Comparison of ENCODE assay signal across 23 cellular contexts in the genomic region with DNA sequence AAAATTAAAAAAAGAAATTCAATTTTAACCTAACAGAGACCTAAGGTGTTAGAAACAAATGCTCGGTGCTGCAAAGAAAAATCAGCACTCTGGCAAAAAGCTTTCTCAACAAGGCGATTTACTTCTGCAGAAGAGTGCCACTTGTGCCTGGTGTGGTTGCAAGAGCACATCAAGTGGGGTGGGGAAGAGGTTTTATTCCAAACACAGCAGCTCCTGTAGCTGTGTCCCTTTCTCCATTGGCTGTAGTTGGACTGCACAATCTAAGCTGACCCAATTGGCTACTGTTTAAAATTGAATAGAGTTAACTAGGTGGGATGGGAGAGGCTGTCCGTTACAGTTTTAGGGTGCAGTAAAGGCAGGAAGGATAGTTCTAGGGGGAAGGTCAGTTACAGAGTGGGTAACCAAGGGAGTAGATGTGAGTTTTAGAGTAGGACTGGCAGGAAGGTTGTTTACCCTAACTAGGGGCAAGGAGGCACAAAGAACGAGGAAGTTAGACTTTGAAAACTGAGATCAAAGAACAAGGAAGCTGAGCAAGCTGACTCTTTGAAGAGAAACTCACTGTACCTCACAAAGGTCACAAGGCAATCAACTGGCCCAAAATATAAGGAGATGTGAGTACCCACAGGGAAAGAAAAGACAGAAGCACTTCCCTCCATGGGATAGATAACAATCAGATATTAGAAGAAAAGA.
"Had no signal": no experiment of that assay in that cellular context is flagged by ENCODE, and none has a peak within 500 bp of the region (broad histone marks: within the 10 kb centered on the region; RNA-seq: fewer than 3 reads in every experiment).

No MANE protein-coding gene starts in this region.

- H3K4me3 ChIP-seq: breast epithelium, colonic mucosa, dorsolateral prefrontal cortex, esophagus muscularis mucosa, smooth muscle cell, testis had no signal

- H3K4me1 ChIP-seq: breast epithelium, colonic mucosa, esophagus muscularis mucosa, testis had no signal

- H3K4me2 ChIP-seq: smooth muscle cell had no signal

- H3K36me3 Mint-ChIP-seq: stimulated activated memory B cell treated with anti-CD40 and anti-IgM and Interleukin-4, amounts not matched to agents 10 μg/mL and 1 μg/mL and 100 μg/mL, for 72 hours had no signal

- H3K27me3 Mint-ChIP-seq: activated B cell treated with CpG ODN at 0.5 μM for 24 hours; activated CD4-positive, alpha-beta T cell treated with anti-CD3 and anti-CD28 coated beads for 36 hours; effector memory CD8-positive, alpha-beta T cell; memory B cell; stimulated activated memory B cell treated with anti-CD40 and anti-IgM and Interleukin-4, amounts not matched to agents 10 μg/mL and 1 μg/mL and 100 μg/mL, for 72 hours had no signal

- DNase-seq: activated B cell treated with CpG ODN at 0.5 μM for 24 hours; activated CD4-positive, alpha-beta T cell treated with anti-CD3 and anti-CD28 coated beads for 36 hours; activated CD4-positive, alpha-beta T cell treated with anti-CD3 and anti-CD28 coated beads, Interleukin-2, amount 50 U/mL, for 4 hours; activated effector memory CD4-positive, alpha-beta T cell treated with anti-CD3 and anti-CD28 coated beads, Interleukin-2, amount 50 U/mL, for 16 hours; amniotic stem cell; colonic mucosa; dorsolateral prefrontal cortex; effector memory CD8-positive, alpha-beta T cell; glutamatergic neuron; occipital lobe; posterior cingulate gyrus; stimulated activated CD4-positive, alpha-beta T cell treated with anti-CD3 and anti-CD28 coated beads, Interleukin-15, amount 100 ng/mL, for 24 hours; T1000; testis; trophoblast cell had no signal

- H3K4me1 Mint-ChIP-seq: activated B cell treated with CpG ODN at 0.5 μM for 24 hours; activated CD4-positive, alpha-beta T cell treated with anti-CD3 and anti-CD28 coated beads for 36 hours; memory B cell; stimulated activated memory B cell treated with anti-CD40 and anti-IgM and Interleukin-4, amounts not matched to agents 10 μg/mL and 1 μg/mL and 100 μg/mL, for 72 hours had no signal

- ATAC-seq: activated CD4-positive, alpha-beta T cell treated with anti-CD3 and anti-CD28 coated beads for 36 hours; activated naive CD4-positive, alpha-beta T cell treated with anti-CD3 and anti-CD28 coated beads, Interleukin-2, amount 50 U/mL, for 72 hours; effector memory CD8-positive, alpha-beta T cell; sciatic nerve; stimulated activated memory B cell treated with anti-CD40 and anti-IgM and Interleukin-4, amounts not matched to agents 10 μg/mL and 1 μg/mL and 100 μg/mL, for 72 hours had no signal

- H3K27me3 ChIP-seq: breast epithelium, colonic mucosa, dorsolateral prefrontal cortex, esophagus muscularis mucosa, testis had no signal

- H3K27ac ChIP-seq: breast epithelium, colonic mucosa, dorsolateral prefrontal cortex, esophagus muscularis mucosa, testis had no signal

- H3K4me3 Mint-ChIP-seq: activated B cell treated with CpG ODN at 0.5 μM for 24 hours; activated CD4-positive, alpha-beta T cell treated with anti-CD3 and anti-CD28 coated beads for 36 hours; effector memory CD8-positive, alpha-beta T cell; memory B cell; stimulated activated memory B cell treated with anti-CD40 and anti-IgM and Interleukin-4, amounts not matched to agents 10 μg/mL and 1 μg/mL and 100 μg/mL, for 72 hours; T-helper 1 cell treated with Interleukin-12 subunit alpha and Interleukin-12 subunit beta and Interleukin-4 antibody, amounts not matched to agents 30 μg/mL and 1 μg/mL, for 36 hours had no signal

- H3K36me3 ChIP-seq: breast epithelium, colonic mucosa, esophagus muscularis mucosa had no signal

- H3K9me3 ChIP-seq: breast epithelium, colonic mucosa, testis had no signal

- H3K27ac Mint-ChIP-seq: activated B cell treated with CpG ODN at 0.5 μM for 24 hours; activated CD4-positive, alpha-beta T cell treated with anti-CD3 and anti-CD28 coated beads for 36 hours; activated naive CD4-positive, alpha-beta T cell treated with anti-CD3 and anti-CD28 coated beads, Interleukin-2, amount 50 U/mL, for 72 hours; effector memory CD8-positive, alpha-beta T cell; memory B cell; stimulated activated memory B cell treated with anti-CD40 and anti-IgM and Interleukin-4, amounts not matched to agents 10 μg/mL and 1 μg/mL and 100 μg/mL, for 72 hours; T-helper 1 cell treated with Interleukin-12 subunit alpha and Interleukin-12 subunit beta and Interleukin-4 antibody, amounts not matched to agents 30 μg/mL and 1 μg/mL, for 36 hours had no signal
